In the genomic region with DNA sequence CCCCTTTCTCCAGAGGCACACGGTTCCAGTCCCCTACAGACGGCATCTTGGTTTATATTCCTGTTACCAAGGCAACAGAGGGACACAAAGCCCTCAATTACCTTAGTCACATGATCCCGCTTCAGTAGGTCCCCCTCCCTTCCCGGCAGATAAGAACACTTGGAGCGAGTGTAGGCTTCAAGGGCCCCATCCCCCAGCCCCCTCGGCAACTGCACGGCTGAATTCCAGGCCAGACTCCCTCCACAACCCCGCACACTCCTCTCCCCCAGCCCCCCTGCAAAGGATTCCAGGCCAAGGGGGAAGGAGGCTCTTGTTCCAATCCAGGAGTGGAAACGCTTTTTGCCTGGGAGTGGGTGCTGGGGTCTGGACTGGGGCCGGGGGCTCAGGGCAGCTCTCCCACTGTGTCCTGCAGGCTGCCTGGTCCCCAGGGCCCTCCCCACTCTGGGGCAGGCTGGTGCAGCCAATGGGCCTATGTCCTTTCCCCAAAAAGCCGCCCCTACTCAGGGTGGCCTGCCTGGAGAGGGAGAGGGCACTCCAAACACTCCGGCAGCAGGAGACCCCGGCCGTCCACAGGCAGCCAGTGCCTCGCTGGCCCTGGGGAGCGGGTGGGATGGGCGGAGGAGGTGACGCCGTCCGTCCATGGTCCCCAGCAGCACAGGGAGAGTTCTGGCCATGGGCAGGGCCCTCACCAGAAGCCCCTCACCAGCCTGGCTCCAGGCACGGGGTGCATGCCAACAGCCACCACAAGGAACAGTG, we compare ENCODE assay signal across 9 cellular contexts.
DNase-seq lines count a peak whose midpoint lies in the region; ATAC-seq and TF ChIP-seq lines count a peak whose summit lies in the region.
"Had no signal": no experiment of that assay in that cellular context is flagged by ENCODE, and none has a peak within 500 bp of the region (broad histone marks: within the 10 kb centered on the region; RNA-seq: fewer than 3 reads in every experiment).

No MANE protein-coding gene starts in this region.

- no peaks in the 10 kb centered on the region for H3K79me1 ChIP-seq in mesendoderm (ENCODE audit: low read length)

- no peak overlapping the region for H4K8ac ChIP-seq in mesendoderm (ENCODE audit: low read depth, low read length)

- H2AK5ac ChIP-seq in mesendoderm (ENCODE audit: low read length): no peak overlapping the region

- no peak overlapping the region for H3K4me2 ChIP-seq in mesendoderm (ENCODE audit: low read length)
- H3K4me2 ChIP-seq: BLaER1 treated with 17β-estradiol and CSF1 and Interleukin-3, amounts not matched to agents 10 nM and 100 nM had no signal

- peaks cover 4% of the 10 kb centered on the region for H3K4me1 Mint-ChIP-seq in CD14-positive monocyte

- no peaks in the 10 kb centered on the region for H3K4me1 ChIP-seq in mesendoderm (ENCODE audit: control insufficient read depth, low read depth, low read length)

- peak overlapping the region; percentile 4 for H3K9ac ChIP-seq in mesendoderm (ENCODE audit: low read length)

- H3K56ac ChIP-seq in mesendoderm (ENCODE audit: low read length): peak overlapping the region; percentile 54

- H4K5ac ChIP-seq in mesendoderm (ENCODE audit: low read length): no peak overlapping the region

- no peaks in the 10 kb centered on the region for H3K27me3 ChIP-seq in mesendoderm (ENCODE audit: insufficient read depth, low read length, poor library complexity)
- H3K27me3 ChIP-seq: BLaER1 treated with 17β-estradiol and CSF1 and Interleukin-3, amounts not matched to agents 10 nM and 100 nM had no signal

- H3K27me3 Mint-ChIP-seq in CD14-positive monocyte (ENCODE audit: low read depth in 3 of 3): peaks cover 0 to 3% (median 0%) of the 10 kb centered on the region in 3 donors

- intact Hi-C loops in CD14-positive monocyte (cut with micrococcal nuclease): no loop called here

- H3K27ac Mint-ChIP-seq in CD14-positive monocyte: no peak overlapping the region

- peak; percentile 44 for DNase-seq in CD14-positive monocyte (ENCODE audit: low spot score)
- peak; percentile 28 for DNase-seq in NCI-H2029 treated with DMSO at 0.1 percent for 48 hours (lab: John Stamatoyannopoulos, UW)
- peak; percentile 27 for DNase-seq in epidermal melanocyte (ENCODE audit: insufficient read length, low spot score)
- DNase-seq in mesendoderm: peak; percentile 98
- DNase-seq in activated T-cell treated with anti-CD3 and anti-CD28 coated beads for 4 hours: no peak
- no peak for DNase-seq in NCI-H1092 treated with DMSO at 0.1 percent for 48 hours (lab: John Stamatoyannopoulos, UW)

- WGBS in mesendoderm (ENCODE audit: extremely low coverage, insufficient coverage, low lambda C conversion rate): no CpG with 5 or more reads among the region's 21 CpGs

- H3K9me3 Mint-ChIP-seq in CD14-positive monocyte: no peaks in the 10 kb centered on the region

- TF ChIP-seq CTCF in CD14-positive monocyte (IDR thresholded peaks at IDR 0.05): no peak

- peaks cover 23 to 52% of the 10 kb centered on the region in 2 donors for H3K36me3 Mint-ChIP-seq in CD14-positive monocyte

- no peak overlapping the region for H3K23ac ChIP-seq in mesendoderm (ENCODE audit: low read length)

- no peaks in the 10 kb centered on the region for H3K79me2 ChIP-seq in mesendoderm (ENCODE audit: control insufficient read depth, insufficient read depth, low read length)

- H2BK5ac ChIP-seq in mesendoderm (ENCODE audit: low read length): no peak overlapping the region

- no peak overlapping the region for H3K4me3 ChIP-seq in mesendoderm (ENCODE audit: low read length)
- H3K4me3 ChIP-seq: BLaER1 treated with 17β-estradiol and CSF1 and Interleukin-3, amounts not matched to agents 10 nM and 100 nM had no signal

- no peak overlapping the region for H2BK15ac ChIP-seq in mesendoderm (replicated peaks; ENCODE audit: low read depth)

- H3K27ac ChIP-seq in mesendoderm (ENCODE audit: low read depth, low read length): peak overlapping the region; percentile 54
- H3K27ac ChIP-seq: BLaER1 treated with 17β-estradiol and CSF1 and Interleukin-3, amounts not matched to agents 10 nM and 100 nM had no signal

- no peak overlapping the region for H3K4me3 Mint-ChIP-seq in CD14-positive monocyte

- no peak overlapping the region for H2BK120ac ChIP-seq in mesendoderm (ENCODE audit: low read depth, low read length)

- ATAC-seq in HG02642 (IDR thresholded peaks at IDR 0.05; ENCODE audit: poor library complexity, unreplicated experiment): no peak
- ATAC-seq in HG03457 (IDR thresholded peaks at IDR 0.05; ENCODE audit: unreplicated experiment): no peak

- H3K4ac ChIP-seq in mesendoderm (ENCODE audit: low read depth, low read length): no peak overlapping the region

- H3K36me3 ChIP-seq in mesendoderm (ENCODE audit: control insufficient read depth, insufficient read depth, low read length): no peaks in the 10 kb centered on the region

- no peak overlapping the region for H3K18ac ChIP-seq in mesendoderm (ENCODE audit: low read length)

Comparison
In these comparisons a context has a peak if more than half of its experiments do, and no peak if none do; other contexts are left out.
1. DNase-seq: peak in CD14-positive monocyte (single experiment), NCI-H2029 treated with DMSO at 0.1 percent for 48 hours (single experiment), epidermal melanocyte (single experiment) and mesendoderm (single experiment); none in activated T-cell treated with anti-CD3 and anti-CD28 coated beads for 4 hours (single experiment) and NCI-H1092 treated with DMSO at 0.1 percent for 48 hours (single experiment).